ENCODE assay signal across 20 cellular contexts in genomic region chr4:41507292-41507933, GRCh38. TPM values are rescaled to one million over a fixed set of nuclear protein-coding genes. Genes with fewer than 3 reads are reported as not detected.
DNase-seq lines count a peak whose midpoint lies in the region; TF ChIP-seq lines count a peak whose summit lies in the region.
"Had no signal": no experiment of that assay in that cellular context is flagged by ENCODE, and none has a peak within 500 bp of the region (broad histone marks: within the 10 kb centered on the region; RNA-seq: fewer than 3 reads in every experiment).

No MANE protein-coding gene starts in this region.

- peak; percentile 94 for DNase-seq in EL
- DNase-seq in MG63 = peak; percentile 26
- no peak for DNase-seq in endodermal cell
- peak; percentile 3 for DNase-seq in stromal cell of bone marrow (ENCODE audit: low read depth)
- no peak for DNase-seq in COR-L47 (lab: John Stamatoyannopoulos, UW)
- DNase-seq in NCI-H748 (lab: John Stamatoyannopoulos, UW; ENCODE audit: unreplicated experiment) = no peak
- no peak for DNase-seq in stimulated activated CD4-positive, alpha-beta T cell treated with anti-CD3 and anti-CD28 coated beads, Interleukin-15, amount 100 ng/mL, for 24 hours
- DNase-seq: activated B cell treated with CpG ODN at 0.5 μM for 24 hours; activated effector memory CD4-positive, alpha-beta T cell treated with anti-CD3 and anti-CD28 coated beads, Interleukin-2, amount 50 U/mL, for 16 hours; left ventricle myocardium superior; NCI-H1694 treated with DMSO at 0.1 percent for 48 hours; NCI-H446; occipital lobe; Right ventricle myocardium superior; T-helper 2 cell; testis had no signal

- 83 to 85% methylated on average over 1 to 3 of the region's 3 CpGs for WGBS in endodermal cell (ENCODE audit: insufficient coverage in 1 of 2, insufficient read length in 1 of 2), 2 experiments

- no peak overlapping the region for H3K4me3 Mint-ChIP-seq in endodermal cell
- H3K4me3 Mint-ChIP-seq: activated B cell treated with CpG ODN at 0.5 μM for 24 hours had no signal

- H3K4me1 Mint-ChIP-seq in endodermal cell = peaks cover 40% of the 10 kb centered on the region
- H3K4me1 Mint-ChIP-seq: activated B cell treated with CpG ODN at 0.5 μM for 24 hours had no signal

- H3K9me3 ChIP-seq in MG63 (no peaks in the 10 kb centered on the region), endodermal cell (ENCODE audit: control insufficient read depth, low read length) (no peaks in the 10 kb centered on the region)
- H3K9me3 ChIP-seq: gastroesophageal sphincter, HAP-1, testis had no signal

- no peak overlapping the region for H3K27ac ChIP-seq in endodermal cell (ENCODE audit: low read depth, low read length)
- H3K27ac ChIP-seq: gastroesophageal sphincter, testis had no signal

- no peak for TF ChIP-seq CTCF in endodermal cell (conservative IDR thresholded peaks at IDR 0.05)

- H3K27me3 ChIP-seq in MG63 (no peaks in the 10 kb centered on the region), endodermal cell (ENCODE audit: control insufficient read depth, insufficient read depth, low read length, poor library complexity, severe bottlenecking) (no peaks in the 10 kb centered on the region)
- H3K27me3 ChIP-seq: BLaER1 treated with 17β-estradiol and CSF1 and Interleukin-3, amounts not matched to agents 10 nM and 100 nM; gastroesophageal sphincter; testis had no signal

- no peak overlapping the region for H3K27ac Mint-ChIP-seq in endodermal cell
- H3K27ac Mint-ChIP-seq: activated B cell treated with CpG ODN at 0.5 μM for 24 hours had no signal

- H3K9ac ChIP-seq in endodermal cell (ENCODE audit: extremely low read depth, low read length, poor library complexity, severe bottlenecking) = no peak overlapping the region
- H3K9ac ChIP-seq: BLaER1 treated with 17β-estradiol and CSF1 and Interleukin-3, amounts not matched to agents 10 nM and 100 nM had no signal

- no peaks in the 10 kb centered on the region for H3K36me3 Mint-ChIP-seq in endodermal cell (ENCODE audit: low read depth)

- H3K4me3 ChIP-seq in MG63 = no peak overlapping the region
- peak overlapping the region; percentile 32 for H3K4me3 ChIP-seq in endodermal cell (ENCODE audit: low read length)
- H3K4me3 ChIP-seq: BLaER1 treated with 17β-estradiol and CSF1 and Interleukin-3, amounts not matched to agents 10 nM and 100 nM; gastroesophageal sphincter; HAP-1; testis had no signal

- H3K9me3 Mint-ChIP-seq in endodermal cell = no peaks in the 10 kb centered on the region
- H3K9me3 Mint-ChIP-seq: activated B cell treated with CpG ODN at 0.5 μM for 24 hours had no signal

- no peaks in the 10 kb centered on the region for H3K36me3 ChIP-seq in MG63
- no peaks in the 10 kb centered on the region for H3K36me3 ChIP-seq in endodermal cell (ENCODE audit: control insufficient read depth, insufficient read depth, low read length)
- H3K36me3 ChIP-seq: BLaER1 treated with 17β-estradiol and CSF1 and Interleukin-3, amounts not matched to agents 10 nM and 100 nM; HAP-1 had no signal

- peaks cover 17% of the 10 kb centered on the region for H3K27me3 Mint-ChIP-seq in endodermal cell (ENCODE audit: insufficient read depth)

- peaks cover 7% of the 10 kb centered on the region for H3K4me1 ChIP-seq in endodermal cell (ENCODE audit: control insufficient read depth, insufficient read depth, low read length)
- H3K4me1 ChIP-seq: testis had no signal

RNA-seq across cellular contexts. Expression of gene LIMCH1, which starts 30.5 kb away (rescaled TPM):
- total RNA-seq in MG63 (2014; rRNA removed; shearing (Covaris generic); ENCODE audit: low replicate concordance) = 34.6 and 49.4 TPM in 2 replicates
- total RNA-seq in endodermal cell = 1 to 10 TPM; 3.1 to 5.8 TPM
- polyA plus RNA-seq in endodermal cell (2013, experiment 1 of 2) = 14.1 TPM
- polyA plus RNA-seq in endodermal cell (2013, experiment 2 of 2) = 13.5 TPM
- total RNA-seq: activated B cell treated with CpG ODN at 0.5 μM for 24 hours; activated CD8-positive, alpha-beta memory T cell treated with anti-CD3 and anti-CD28 coated beads for 36 hours had no signal

Comparison
In these comparisons a context has a peak if more than half of its experiments do, and no peak if none do; other contexts are left out.
1. DNase-seq: peak in EL (single experiment), MG63 (single experiment) and stromal cell of bone marrow (single experiment); none in endodermal cell (single experiment), COR-L47 (single experiment), NCI-H748 (single experiment) and stimulated activated CD4-positive, alpha-beta T cell treated with anti-CD3 and anti-CD28 coated beads, Interleukin-15, amount 100 ng/mL, for 24 hours (single experiment).